In the genomic region with DNA sequence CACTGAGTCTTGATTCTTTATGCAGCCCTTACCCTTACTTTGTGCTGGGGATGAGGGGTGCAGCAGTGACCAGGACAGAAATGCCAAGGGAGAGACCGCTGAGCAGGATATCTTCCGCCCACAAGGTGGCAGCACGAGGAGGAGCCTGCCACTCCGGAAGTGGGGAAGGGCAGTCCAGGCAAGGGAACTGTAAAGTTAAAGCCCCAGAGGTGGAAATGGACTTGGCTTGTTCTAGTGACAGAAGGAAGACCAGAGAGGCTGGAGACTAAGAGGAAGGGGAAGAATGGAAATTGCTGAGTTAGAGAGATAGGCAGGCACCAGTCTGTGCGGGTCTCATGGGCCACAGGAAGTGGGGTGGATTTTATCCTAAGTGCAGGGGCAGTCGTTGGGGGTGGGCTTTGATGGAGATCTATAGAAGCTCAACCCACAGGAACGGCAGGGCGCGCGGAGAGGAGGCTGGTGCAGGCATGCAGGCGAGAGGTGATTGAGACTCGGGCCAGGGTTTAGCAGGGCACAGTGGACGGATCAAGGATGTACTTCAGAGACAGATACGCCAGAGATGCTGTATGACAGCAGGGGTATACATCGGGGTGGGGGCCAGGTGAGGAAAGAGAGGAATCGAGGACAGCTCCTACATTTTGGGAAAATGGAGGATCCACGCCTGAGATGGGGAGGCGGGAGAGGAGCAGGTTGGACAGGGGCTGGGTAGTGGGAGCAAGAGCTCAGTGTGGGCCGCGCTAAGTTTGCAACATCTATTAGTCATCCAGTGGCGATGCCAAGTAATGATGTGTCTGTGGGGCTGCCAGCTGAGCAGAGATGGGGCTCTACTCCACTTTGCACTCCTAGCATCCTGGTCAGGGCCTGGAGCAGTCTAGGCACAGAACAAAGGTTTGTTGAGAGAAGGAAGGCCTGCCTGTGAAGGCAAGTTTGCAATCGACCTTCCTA, we compare ENCODE assay signal across 8 cellular contexts. TPM values are rescaled to one million over a fixed set of nuclear protein-coding genes. Genes with fewer than 3 reads are reported as not detected.
DNase-seq lines count a peak whose midpoint lies in the region; ATAC-seq and TF ChIP-seq lines count a peak whose summit lies in the region.

No MANE protein-coding gene starts in this region.

- WGBS in adrenal gland, 4 donors: 30 to 42% (median 40%) methylated on average over 20 to 22 of the region's 22 CpGs

- ATAC-seq in GM18505 (IDR thresholded peaks at IDR 0.05; ENCODE audit: unreplicated experiment): no peak

- H3K27ac ChIP-seq in adrenal gland: peak overlapping the region in 3 of 5 donors; percentile 18 to 88 (median 74)
- H3K27ac ChIP-seq in cardiac muscle cell: no peak overlapping the region

- TF ChIP-seq POLR2A in adrenal gland (IDR thresholded peaks at IDR 0.05): no peak
- TF ChIP-seq POLR2A in GM18505 (IDR thresholded peaks at IDR 0.05; ENCODE audit: borderline replicate concordance, extremely low read depth, insufficient read depth, insufficient read length): no peak

- peak; percentile 68 to 87 (median 83) for TF ChIP-seq CTCF in adrenal gland (IDR thresholded peaks at IDR 0.05)
- peak; percentile 86 for TF ChIP-seq CTCF in cardiac muscle cell (IDR thresholded peaks at IDR 0.05; ENCODE audit: low read depth, low read length)
- peak; percentile 79 for TF ChIP-seq CTCF in progenitor cell of endocrine pancreas (IDR thresholded peaks at IDR 0.05; ENCODE audit: unreplicated experiment)

- H3K36me3 ChIP-seq in adrenal gland (replicated peaks in 1 of 2) (no peaks in the 10 kb centered on the region), cardiac muscle cell (no peaks in the 10 kb centered on the region)

- H3K9me3 ChIP-seq in adrenal gland (replicated peaks in 1 of 3): no peaks in the 10 kb centered on the region
- H3K9me3 ChIP-seq in cardiac muscle cell (ENCODE audit: low read depth): no peaks in the 10 kb centered on the region

- no peaks in the 10 kb centered on the region for H3K9me3 Mint-ChIP-seq in progenitor cell of endocrine pancreas (ENCODE audit: low read depth)

- H3K27me3 ChIP-seq in adrenal gland: no peaks in the 10 kb centered on the region
- H3K27me3 ChIP-seq in cardiac muscle cell: no peaks in the 10 kb centered on the region

- H3K4me1 ChIP-seq in adrenal gland (replicated peaks in 1 of 2) (peaks cover 16 to 37% of the 10 kb centered on the region in 2 donors), cardiac muscle cell (ENCODE audit: low read depth) (no peaks in the 10 kb centered on the region)

- peak; percentile 45 for DNase-seq in NK-92 treated with Interleukin-12 subunit alpha and Interleukin-12 subunit beta, amount 100 ng/mL, for 24 hours (lab: John Stamatoyannopoulos, UW)
- DNase-seq in NK-92 (lab: John Stamatoyannopoulos, UW; ENCODE audit: unreplicated experiment) (no peak), NCI-H1105 (lab: John Stamatoyannopoulos, UW) (peak; percentile 57), SKM-1 treated with dmso at 0.1 percent for 144 hours (lab: John Stamatoyannopoulos, UW; ENCODE audit: unreplicated experiment) (peak; percentile 86), adrenal gland (peak; percentile 79 to 92 (median 85)), cardiac muscle cell (ENCODE audit: low read depth in 1 of 2, low spot score in 1 of 2) (peak; percentile 84 to 85), progenitor cell of endocrine pancreas (ENCODE audit: low spot score, unreplicated experiment) (peak; percentile 67)

- no peak overlapping the region for H3K4me3 ChIP-seq in adrenal gland
- H3K4me3 ChIP-seq in cardiac muscle cell: no peak overlapping the region

- peak overlapping the region; percentile 43 for H3K4me3 Mint-ChIP-seq in progenitor cell of endocrine pancreas (ENCODE audit: low read depth)

- peaks cover under 1% of the 10 kb centered on the region for H3K36me3 Mint-ChIP-seq in progenitor cell of endocrine pancreas (ENCODE audit: insufficient read depth)

- peaks cover 28% of the 10 kb centered on the region for H3K27me3 Mint-ChIP-seq in progenitor cell of endocrine pancreas

- intact Hi-C loops in adrenal gland (cut with DNase I): no loop called here

- peaks cover 18% of the 10 kb centered on the region for H3K4me1 Mint-ChIP-seq in progenitor cell of endocrine pancreas (ENCODE audit: low read depth)

- peak overlapping the region; percentile 84 for H3K27ac Mint-ChIP-seq in progenitor cell of endocrine pancreas

RNA-seq across cellular contexts. Expression of gene GRK2, which starts 3.3 kb away (rescaled TPM):
- total RNA-seq in adrenal gland (10 to 100 TPM; 43.4 to 73.7 (median 59.6) TPM), cardiac muscle cell (49.1 and 72.1 TPM in 2 replicates), progenitor cell of endocrine pancreas (52.9 and 53.0 TPM in 2 replicates)
- polyA plus RNA-seq in adrenal gland (100 to 1,000 TPM in 1 of 3 donors, 10 to 100 TPM in 2; 26.4 to 159 (median 71.3) TPM), cardiac muscle cell (62.9 and 85.1 TPM in 2 replicates)

RNA-seq across cellular contexts. Expression of gene ANKRD13D, which starts 26.1 kb away (rescaled TPM):
- total RNA-seq in adrenal gland (10 to 100 TPM in 7 of 8 donors, 1 to 10 TPM in 1; 9.2 to 52.9 (median 40.4) TPM), cardiac muscle cell (50.7 and 53.5 TPM in 2 replicates), progenitor cell of endocrine pancreas (74.9 and 76.0 TPM in 2 replicates)
- polyA plus RNA-seq in adrenal gland (100 to 1,000 TPM in 1 of 3 donors, 10 to 100 TPM in 1, 1 to 10 TPM in 1; 8.7 to 205 (median 99.8) TPM), cardiac muscle cell (39.4 and 47.6 TPM in 2 replicates)

RNA-seq across cellular contexts. Expression of gene SSH3, which starts 40.3 kb away (rescaled TPM):
- total RNA-seq in adrenal gland: 10 to 100 TPM; 10.8 to 31.2 (median 25.7) TPM
- 10 to 100 TPM in 2 of 3 donors, 1 to 10 TPM in 1; 4.2 to 35.2 (median 21.8) TPM for polyA plus RNA-seq in adrenal gland
- total RNA-seq in cardiac muscle cell: 18.7 and 39.9 TPM in 2 replicates
- polyA plus RNA-seq in cardiac muscle cell: 26.7 and 28.0 TPM in 2 replicates
- total RNA-seq in progenitor cell of endocrine pancreas: 48.9 and 56.9 TPM in 2 replicates
